In genomic region chr7:88226886-88227516, GRCh38 we compare ENCODE assay signal across 2 cellular contexts.
TF ChIP-seq lines count a peak whose summit lies in the region.

No MANE protein-coding gene starts in this region.

TF ChIP-seq in A549, 52 proteins besides CTCF, POLR2A, EP300 and RAD21 (continued from another document):
- no peak for TF ChIP-seq CHD4 (IDR thresholded peaks at IDR 0.05; ENCODE audit: borderline replicate concordance)
- no peak for TF ChIP-seq HMGXB4 (CRISPR knock-in tag; IDR thresholded peaks at IDR 0.05; ENCODE audit: borderline replicate concordance)
- peak; percentile 93 to 94 for TF ChIP-seq CEBPB (IDR thresholded peaks at IDR 0.05)
- peak; percentile 93 for TF ChIP-seq GATA3 (IDR thresholded peaks at IDR 0.05; ENCODE audit: borderline replicate concordance)
- TF ChIP-seq ESRRA (IDR thresholded peaks at IDR 0.05; ENCODE audit: borderline replicate concordance, low read length) = no peak
- 0 out of 3 replicates have a peak, but pooled peaks have one; percentile 31 for TF ChIP-seq SMC3 (IDR thresholded peaks at IDR 0.05)
- peak; percentile 90 for TF ChIP-seq HES2 (IDR thresholded peaks at IDR 0.05)
- no peak for TF ChIP-seq E2F6 (IDR thresholded peaks at IDR 0.05; ENCODE audit: borderline replicate concordance, low read depth)
- no peak for TF ChIP-seq PHF8 (IDR thresholded peaks at IDR 0.05; ENCODE audit: borderline replicate concordance, low read depth)
- no peak for TF ChIP-seq CBX8 (IDR thresholded peaks at IDR 0.05)
- no peak for TF ChIP-seq EHMT2 (IDR thresholded peaks at IDR 0.05; ENCODE audit: low read depth)
- TF ChIP-seq HOXB5 (CRISPR knock-in tag; IDR thresholded peaks at IDR 0.05) = no peak
- TF ChIP-seq POLR2AphosphoS2 (conservative IDR thresholded peaks at IDR 0.05; ENCODE audit: low read length) = no peak
- 0 out of 2 replicates have a peak, but pooled peaks have one; percentile 70 for TF ChIP-seq RARB (CRISPR knock-in tag; IDR thresholded peaks at IDR 0.05)
- peak; percentile 93 to 99 for TF ChIP-seq JUN (IDR thresholded peaks at IDR 0.05)
- TF ChIP-seq NFE2L2 (conservative IDR thresholded peaks at IDR 0.05; ENCODE audit: low read length) = no peak
- TF ChIP-seq ATOH8 (CRISPR knock-in tag; IDR thresholded peaks at IDR 0.05; ENCODE audit: low read depth) = no peak
- peak; percentile 48 for TF ChIP-seq ZFP36 (IDR thresholded peaks at IDR 0.05; ENCODE audit: borderline replicate concordance, partially characterized antibody)
- TF ChIP-seq JUNB (IDR thresholded peaks at IDR 0.05) = peak; percentile 98

TF ChIP-seq in liver, 16 proteins besides CTCF, POLR2A, EP300 and RAD21 (continued from another document):
- TF ChIP-seq ZBTB33 (IDR thresholded peaks at IDR 0.05) (no peak), TAF1 (conservative IDR thresholded peaks at IDR 0.05) (no peak), MAX (IDR thresholded peaks at IDR 0.05) (no peak)
